ENCODE assay signal across 21 cellular contexts in genomic region chr9:20972684-20973083, GRCh38. TPM values are rescaled to one million over a fixed set of nuclear protein-coding genes. Genes with fewer than 3 reads are reported as not detected.
DNase-seq lines count a peak whose midpoint lies in the region; ATAC-seq, FAIRE-seq and TF ChIP-seq lines count a peak whose summit lies in the region.
"Had no signal": no experiment of that assay in that cellular context is flagged by ENCODE, and none has a peak within 500 bp of the region (broad histone marks: within the 10 kb centered on the region; RNA-seq: fewer than 3 reads in every experiment).

No MANE protein-coding gene starts in this region.

- CTCF ChIA-PET in HepG2 (lab: Yijun Ruan, JAX; ENCODE audit: low intra/inter-chr PET ratio, low total read pairs), result no interaction called here
- CTCF ChIA-PET in OCI-LY7 (lab: Charles Lee; ENCODE audit: unreplicated experiment), result no interaction called here

- H3K4me1 ChIP-seq in HepG2 (ENCODE audit: insufficient read depth, low read length), result no peaks in the 10 kb centered on the region
- no peaks in the 10 kb centered on the region for H3K4me1 ChIP-seq in right lobe of liver
- H3K4me1 ChIP-seq in Karpas-422 (ENCODE audit: low read length), result peaks cover 34% of the 10 kb centered on the region
- H3K4me1 ChIP-seq in OCI-LY7 (ENCODE audit: insufficient read depth, low read length, poor library complexity, severe bottlenecking), result peaks cover 21% of the 10 kb centered on the region
- H3K4me1 ChIP-seq in spleen, result no peaks in the 10 kb centered on the region
- no peaks in the 10 kb centered on the region for H3K4me1 ChIP-seq in vagina
- H3K4me1 ChIP-seq: A549 had no signal

- no peak for TF ChIP-seq RAD21 in HepG2 (CRISPR knock-in tag; IDR thresholded peaks at IDR 0.05)

- H3K79me2 ChIP-seq in HepG2 (ENCODE audit: insufficient read depth, low read length), result no peaks in the 10 kb centered on the region
- H3K79me2 ChIP-seq in Karpas-422 (ENCODE audit: low read length), result no peaks in the 10 kb centered on the region
- no peaks in the 10 kb centered on the region for H3K79me2 ChIP-seq in OCI-LY7 (ENCODE audit: insufficient read depth, low read depth, low read length)

- H3K4me2 ChIP-seq in HepG2 (ENCODE audit: low read depth, low read length), result no peak overlapping the region
- no peak overlapping the region for H3K4me2 ChIP-seq in Karpas-422 (ENCODE audit: low read depth, low read length, poor library complexity, severe bottlenecking)
- no peak overlapping the region for H3K4me2 ChIP-seq in OCI-LY7 (ENCODE audit: low read length)
- H3K4me2 ChIP-seq: A549 had no signal

- H2AFZ ChIP-seq in HepG2 (ENCODE audit: low read length) (no peak overlapping the region), Karpas-422 (ENCODE audit: low read length) (no peak overlapping the region), OCI-LY7 (ENCODE audit: low read length) (no peak overlapping the region)

- no peaks in the 10 kb centered on the region for H3K27me3 ChIP-seq in HepG2 (ENCODE audit: control insufficient read depth in 1 of 2, insufficient read depth in 2 of 2, low read length in 2 of 2)
- H3K27me3 ChIP-seq in right lobe of liver, result no peaks in the 10 kb centered on the region
- no peaks in the 10 kb centered on the region for H3K27me3 ChIP-seq in Karpas-422 (ENCODE audit: low read length)
- H3K27me3 ChIP-seq in spleen (replicated peaks in 1 of 7), result no peaks in the 10 kb centered on the region
- H3K27me3 ChIP-seq in vagina, result no peaks in the 10 kb centered on the region
- H3K27me3 ChIP-seq: BLaER1 treated with 17β-estradiol and CSF1 and Interleukin-3, amounts not matched to agents 10 nM and 100 nM had no signal

- H3K36me3 ChIP-seq in HepG2 (replicated peaks in 1 of 2; ENCODE audit: control insufficient read depth in 1 of 2, insufficient read depth in 2 of 2, low read length in 2 of 2), result no peaks in the 10 kb centered on the region; a peak in 1 of 5 replicates
- H3K36me3 ChIP-seq in right lobe of liver, result no peaks in the 10 kb centered on the region
- no peaks in the 10 kb centered on the region for H3K36me3 ChIP-seq in Karpas-422 (ENCODE audit: insufficient read depth, low read length)
- H3K36me3 ChIP-seq in OCI-LY7 (ENCODE audit: insufficient read depth, low read length), result no peaks in the 10 kb centered on the region; the same call in 1 of the 2 replicates
- H3K36me3 ChIP-seq in spleen, result peaks cover 0 to 24% (median 7%) of the 10 kb centered on the region in 6 donors
- no peaks in the 10 kb centered on the region for H3K36me3 ChIP-seq in vagina

- H3K4me3 ChIP-seq in HepG2 (replicated peaks in 1 of 3; ENCODE audit: insufficient read depth in 1 of 3, low read depth in 2 of 3, low read length in 3 of 3), result no peak overlapping the region
- no peak overlapping the region for H3K4me3 ChIP-seq in right lobe of liver
- H3K4me3 ChIP-seq in Karpas-422 (ENCODE audit: low read length), result no peak overlapping the region
- no peak overlapping the region for H3K4me3 ChIP-seq in OCI-LY7 (ENCODE audit: low read depth, low read length, poor library complexity, severe bottlenecking)
- no peak overlapping the region for H3K4me3 ChIP-seq in spleen
- H3K4me3 ChIP-seq in vagina, result no peak overlapping the region
- H3K4me3 ChIP-seq: A549, GM12878, K562 had no signal

- H3K9me3 ChIP-seq in HepG2 (ENCODE audit: low read length) (no peaks in the 10 kb centered on the region), right lobe of liver (no peaks in the 10 kb centered on the region), Karpas-422 (ENCODE audit: low read length) (no peaks in the 10 kb centered on the region), OCI-LY7 (ENCODE audit: low read length) (peaks cover 24% of the 10 kb centered on the region), spleen (peaks cover 0 to 37% (median 19%) of the 10 kb centered on the region in 8 donors), vagina (no peaks in the 10 kb centered on the region)
- H3K9me3 ChIP-seq: A549 had no signal

- TF ChIP-seq CTCF in HepG2 (CRISPR knock-in tag; IDR thresholded peaks at IDR 0.05) (no peak), right lobe of liver (IDR thresholded peaks at IDR 0.05) (no peak), OCI-LY7 (conservative IDR thresholded peaks at IDR 0.05; ENCODE audit: low read length) (no peak), spleen (IDR thresholded peaks at IDR 0.05 in 8 of 11, conservative IDR thresholded peaks at IDR 0.05 in 3 of 11) (no peak), vagina (IDR thresholded peaks at IDR 0.05) (no peak)

- H4K20me1 ChIP-seq in HepG2 (ENCODE audit: insufficient read depth, low read length), result no peaks in the 10 kb centered on the region
- H4K20me1 ChIP-seq in Karpas-422 (ENCODE audit: insufficient read depth, low read depth, low read length), result no peaks in the 10 kb centered on the region
- H4K20me1 ChIP-seq in OCI-LY7 (ENCODE audit: insufficient read depth, low read length), result no peaks in the 10 kb centered on the region
- H4K20me1 ChIP-seq: BLaER1 treated with 17β-estradiol and CSF1 and Interleukin-3, amounts not matched to agents 10 nM and 100 nM had no signal

- TF ChIP-seq EP300 in HepG2 (IDR thresholded peaks at IDR 0.05; ENCODE audit: low read depth in 2 of 2, low read length in 2 of 2) (no peak), HepG2 (CRISPR knock-in tag; IDR thresholded peaks at IDR 0.05; ENCODE audit: borderline replicate concordance) (no peak)

- in situ Hi-C loops in HepG2 (cut with HindIII; ENCODE audit: extremely low pct_ligation_motif_present, low pct_unique_long_range_greater_than_20kb), result no loop called here

- no peak for ATAC-seq in HepG2
- ATAC-seq in right lobe of liver, result no peak
- ATAC-seq in GM18498 (IDR thresholded peaks at IDR 0.05; ENCODE audit: unreplicated experiment), result no peak
- ATAC-seq: A549; CD8-positive, alpha-beta T cell; GM12878; K562 had no signal

- H3K27ac ChIP-seq in HepG2 (ENCODE audit: extremely low read length, insufficient read depth, low read length) (no peak overlapping the region), right lobe of liver (no peak overlapping the region), Karpas-422 (ENCODE audit: low read length) (peak overlapping the region; percentile 92), OCI-LY7 (ENCODE audit: low read depth, low read length, poor library complexity, severe bottlenecking) (peak overlapping the region; percentile 64), spleen (peak overlapping the region in 5 of 8 donors; percentile 37 to 86 (median 76)), vagina (no peak overlapping the region)
- H3K27ac ChIP-seq: 22Rv1, A549 had no signal

- 97% methylated on average over 1 of the region's 1 CpG for WGBS in HepG2 (ENCODE audit: low lambda C conversion rate)
- 100% methylated on average over 1 of the region's 1 CpG for WGBS in right lobe of liver (ENCODE audit: insufficient coverage, low coverage, low lambda C conversion rate, missing lambda C conversion rate)
- WGBS in spleen, 5 donors, result 94 to 98% (median 97%) methylated on average over 1 of the region's 1 CpG

- intact Hi-C loops in HepG2 (cut with micrococcal nuclease; ENCODE audit: unreplicated experiment) (no loop called here), right lobe of liver (cut with DNase I) (no loop called here), OCI-LY7 (cut with micrococcal nuclease; ENCODE audit: unreplicated experiment) (no loop called here), spleen (cut with DNase I; ENCODE audit: low total_unique reads) (no loop called here), vagina (cut with DNase I) (no loop called here)

- no peak for DNase-seq in HepG2 (ENCODE audit: low spot score)
- DNase-seq in right lobe of liver, result no peak
- DNase-seq in Karpas-422, result no peak
- DNase-seq in OCI-LY7 (ENCODE audit: low spot score), result no peak
- DNase-seq in spleen, result no peak
- no peak for DNase-seq in vagina (ENCODE audit: extremely low spot score in 2 of 2)
- DNase-seq in AG08395 (ENCODE audit: low spot score), result no peak
- DNase-seq: Calu3; CD8-positive, alpha-beta T cell; DMS79 treated with DMSO at 0.1 percent for 48 hours; EL; GOT3; H7 had no signal

- no TSS peak for BruUV-seq in HepG2 (replicated peaks; lab: Mats Ljungman, UMichigan)
- BruUV-seq in OCI-LY7 (replicated peaks; lab: Mats Ljungman, UMichigan), result no TSS peak

- no peak for TF ChIP-seq POLR2A in HepG2 (IDR thresholded peaks at IDR 0.05; ENCODE audit: insufficient read depth in 1 of 2, low read depth in 2 of 2, low read length in 2 of 2)
- no peak for TF ChIP-seq POLR2A in right lobe of liver (IDR thresholded peaks at IDR 0.05)
- TF ChIP-seq POLR2A in spleen (IDR thresholded peaks at IDR 0.05), result no peak
- no peak for TF ChIP-seq POLR2A in vagina (IDR thresholded peaks at IDR 0.05)

- no peak overlapping the region for H3K9ac ChIP-seq in HepG2 (ENCODE audit: insufficient read depth, low read depth, low read length)
- H3K9ac ChIP-seq in Karpas-422 (ENCODE audit: low read length), result no peak overlapping the region

- POLR2A ChIA-PET in HepG2 (lab: Yijun Ruan, JAX), result no interaction called here
- POLR2A ChIA-PET in OCI-LY7 (lab: Charles Lee), result interaction anchor here (0.6 to 0.7 kb wide), 2 partner anchors 599 to 917 kb away, joined by 3 read pairs; no protein-coding TSS in a partner anchor

- H3K9me2 ChIP-seq in Karpas-422 (replicated peaks; ENCODE audit: insufficient read depth, low read length), result no peaks in the 10 kb centered on the region
- H3K9me2 ChIP-seq in OCI-LY7 (ENCODE audit: insufficient read depth, low read length), result no peaks in the 10 kb centered on the region

- no peak for FAIRE-seq in HepG2 (lab: Jason Lieb, UNC)
- FAIRE-seq: A549, GM12878, K562 had no signal

RNA-seq across cellular contexts. Expression of gene HACD4, which starts 58.8 kb away (rescaled TPM):
- total RNA-seq in HepG2 (2016; rRNA removed; fragmentation: Illumina TruSeq; extraction: Trizol), result not detected in 2 replicates
- total RNA-seq in HepG2 (2016; cell fraction: cytosol; rRNA removed; fragmentation: Illumina TruSeq; extraction: Trizol; ENCODE audit: low read depth), result not detected in 2 replicates
- total RNA-seq in HepG2 (2016; cell fraction: insoluble cytoplasmic fraction; rRNA removed; fragmentation: Illumina TruSeq; extraction: Trizol), result not detected in 2 replicates
- not detected in 2 replicates for total RNA-seq in HepG2 (2016; cell fraction: membrane; rRNA removed; fragmentation: Illumina TruSeq; extraction: Trizol)
- total RNA-seq in HepG2 (2016; cell fraction: nucleus; rRNA removed; fragmentation: Illumina TruSeq; extraction: Trizol), result not detected in 2 replicates
- not detected in 2 replicates for polyA plus RNA-seq in HepG2 (2011; rRNA removed)
- not detected in 2 replicates for polyA plus RNA-seq in HepG2 (2011; cell fraction: cytosol; rRNA removed)
- polyA plus RNA-seq in HepG2 (2011; cell fraction: nucleus; rRNA removed), result not detected in 2 replicates
- 0.05 and 0.08 TPM in 2 replicates for polyA plus RNA-seq in HepG2 (2012)
- not detected in 2 replicates for polyA plus RNA-seq in HepG2 (2016; cell fraction: cytosol; fragmentation: Illumina TruSeq; extraction: Trizol; ENCODE audit: low read depth)
- not detected in 2 replicates for polyA plus RNA-seq in HepG2 (2016; cell fraction: insoluble cytoplasmic fraction; fragmentation: Illumina TruSeq; extraction: Trizol; ENCODE audit: low read depth)
- not detected in 2 replicates for polyA plus RNA-seq in HepG2 (2016; cell fraction: membrane; fragmentation: Illumina TruSeq; extraction: Trizol; ENCODE audit: low read depth)
- not detected in 2 replicates for polyA plus RNA-seq in HepG2 (2016; cell fraction: nucleus; fragmentation: Illumina TruSeq; extraction: Trizol; ENCODE audit: insufficient read depth, low read depth)
- not detected in 2 replicates for polyA minus RNA-seq in HepG2 (2011; rRNA and poly(A)+ RNA removed; ENCODE audit: low replicate concordance)
- polyA minus RNA-seq in HepG2 (2011; cell fraction: cytosol; rRNA and poly(A)+ RNA removed), result not detected in 2 replicates
- under 0.01 and 0.26 TPM in 2 replicates for polyA minus RNA-seq in HepG2 (2011; cell fraction: nucleus; rRNA and poly(A)+ RNA removed)
- total RNA-seq in right lobe of liver, result 1 to 10 TPM in 1 of 6 experiments, under 1 TPM in 5; 0.13 to 1.2 (median 0.54) TPM
- 0.83 and 2.9 TPM in 2 replicates for total RNA-seq in Karpas-422 (2014; rRNA removed; shearing (Covaris generic); ENCODE audit: low replicate concordance)
- total RNA-seq in OCI-LY7 (2014; rRNA removed; shearing (Covaris generic)), result not detected in 2 replicates
- total RNA-seq in OCI-LY7 (2022), result not detected in 2 replicates
- 10 to 100 TPM in 2 of 7 donors, 1 to 10 TPM in 5; 5.9 to 18.0 (median 7.9) TPM for total RNA-seq in spleen
- polyA plus RNA-seq in spleen, result 1 to 10 TPM; 1.6 to 3.0 (median 2.4) TPM
- total RNA-seq in vagina, result 3.2 TPM
- total RNA-seq: G401, HT-29 had no signal
- polyA plus RNA-seq: K562 had no signal

Comparison
In these comparisons a context has a peak if more than half of its experiments do, and no peak if none do; other contexts are left out.
1. H3K27ac ChIP-seq: peak in Karpas-422 (single experiment), OCI-LY7 (single experiment) and spleen (5 of 8); none in HepG2 (single experiment), right lobe of liver (0 of 3) and vagina (single experiment).